ENCODE assay signal across 26 cellular contexts in genomic region chr16:89120921-89121351, GRCh38. TPM values are rescaled to one million over a fixed set of nuclear protein-coding genes. Genes with fewer than 3 reads are reported as not detected.
A peak's percentile ranks its signal among the peaks of the same experiment; 100 is the strongest.
DNase-seq lines count a peak whose midpoint lies in the region; ATAC-seq, FAIRE-seq and TF ChIP-seq lines count a peak whose summit lies in the region.
"Had no signal": no experiment of that assay in that cellular context is flagged by ENCODE, and none has a peak within 500 bp of the region (broad histone marks: within the 10 kb centered on the region; RNA-seq: fewer than 3 reads in every experiment).

No MANE protein-coding gene starts in this region.

- TF ChIP-seq RAD21 in HepG2 (CRISPR knock-in tag; IDR thresholded peaks at IDR 0.05): no peak

- H3K9me3 Mint-ChIP-seq in activated naive CD8-positive, alpha-beta T cell treated with anti-CD3 and anti-CD28 coated beads, Interleukin-2, amount 10 ng/mL, durations not matched to agents 7 days and 5 days: no peaks in the 10 kb centered on the region
- no peaks in the 10 kb centered on the region for H3K9me3 Mint-ChIP-seq in activated naive CD8-positive, alpha-beta T cell treated with anti-CD3 and anti-CD28 coated beads for 36 hours
- H3K9me3 Mint-ChIP-seq in stimulated activated memory B cell treated with anti-CD40 and anti-IgM and Interleukin-4, amounts not matched to agents 10 μg/mL and 1 μg/mL and 100 μg/mL, for 72 hours: peaks cover 3% of the 10 kb centered on the region
- H3K9me3 Mint-ChIP-seq: CD8-positive, alpha-beta memory T cell; immature natural killer cell; stimulated activated naive B cell treated with anti-CD40 and anti-IgM and Interleukin-4, amounts not matched to agents 10 μg/mL and 1 μg/mL and 100 μg/mL, for 72 hours had no signal

- in situ Hi-C loops in HepG2 (cut with HindIII; ENCODE audit: extremely low pct_ligation_motif_present, low pct_unique_long_range_greater_than_20kb): no loop called here

- H3K79me2 ChIP-seq in MM.1S (ENCODE audit: low read length) (peaks cover 7% of the 10 kb centered on the region), HepG2 (ENCODE audit: insufficient read depth, low read length) (no peaks in the 10 kb centered on the region)

- H3K4me1 Mint-ChIP-seq in activated naive CD8-positive, alpha-beta T cell treated with anti-CD3 and anti-CD28 coated beads, Interleukin-2, amount 10 ng/mL, durations not matched to agents 7 days and 5 days: peaks cover 10% of the 10 kb centered on the region
- H3K4me1 Mint-ChIP-seq in activated naive CD8-positive, alpha-beta T cell treated with anti-CD3 and anti-CD28 coated beads for 36 hours: peaks cover 20% of the 10 kb centered on the region
- H3K4me1 Mint-ChIP-seq in stimulated activated memory B cell treated with anti-CD40 and anti-IgM and Interleukin-4, amounts not matched to agents 10 μg/mL and 1 μg/mL and 100 μg/mL, for 72 hours: peaks cover 53% of the 10 kb centered on the region

- TF ChIP-seq CTCF in MM.1S (IDR thresholded peaks at IDR 0.05; ENCODE audit: low read length) (no peak), HepG2 (CRISPR knock-in tag; IDR thresholded peaks at IDR 0.05) (no peak)

- H3K4me2 ChIP-seq in MM.1S (ENCODE audit: low read depth, low read length) (no peak overlapping the region), HepG2 (ENCODE audit: low read depth, low read length) (no peak overlapping the region)
- H3K4me2 ChIP-seq: PC-9 had no signal

- H3K4me3 ChIP-seq in MM.1S (ENCODE audit: low read length): no peak overlapping the region
- H3K4me3 ChIP-seq in HepG2 (replicated peaks in 1 of 3; ENCODE audit: insufficient read depth in 1 of 3, low read depth in 2 of 3, low read length in 3 of 3): no peak overlapping the region
- H3K4me3 ChIP-seq: ovary, PC-9, SJCRH30, thyroid gland had no signal

- no peaks in the 10 kb centered on the region for H3K9me3 ChIP-seq in MM.1S (replicated peaks; ENCODE audit: insufficient read depth, low read length)
- no peaks in the 10 kb centered on the region; the same call in 1 of the 2 replicates for H3K9me3 ChIP-seq in HepG2 (ENCODE audit: low read length)
- H3K9me3 ChIP-seq: ovary, SJCRH30, thyroid gland had no signal

- intact Hi-C loops in HepG2 (cut with micrococcal nuclease; ENCODE audit: unreplicated experiment): no loop called here

- no peaks in the 10 kb centered on the region for H3K9me2 ChIP-seq in MM.1S (replicated peaks; ENCODE audit: insufficient read depth, low read length)

- H2AFZ ChIP-seq in MM.1S (ENCODE audit: low read length) (no peak overlapping the region), HepG2 (ENCODE audit: low read length) (no peak overlapping the region)
- H2AFZ ChIP-seq: PC-9 had no signal

- TF ChIP-seq POLR2A in HepG2 (IDR thresholded peaks at IDR 0.05; ENCODE audit: insufficient read depth in 1 of 2, low read depth in 2 of 2, low read length in 2 of 2): no peak

- POLR2A ChIA-PET in activated naive CD8-positive, alpha-beta T cell treated with anti-CD3 and anti-CD28 coated beads, Interleukin-2, amount 10 ng/mL, durations not matched to agents 7 days and 5 days (lab: Charles Lee): no interaction called here
- POLR2A ChIA-PET in HepG2 (lab: Yijun Ruan, JAX): no interaction called here

- no peak overlapping the region for H3K9ac ChIP-seq in MM.1S (ENCODE audit: low read length)
- H3K9ac ChIP-seq in HepG2 (ENCODE audit: insufficient read depth, low read depth, low read length): no peak overlapping the region

- 96% methylated on average over 15 of the region's 15 CpGs for WGBS in HepG2 (ENCODE audit: low lambda C conversion rate)

- peaks cover 22% of the 10 kb centered on the region for H3F3A ChIP-seq in MM.1S (ENCODE audit: insufficient read depth, low read length)

- peaks cover 36% of the 10 kb centered on the region for H3K4me1 ChIP-seq in MM.1S (ENCODE audit: low read length)
- peaks cover 12% of the 10 kb centered on the region for H3K4me1 ChIP-seq in HepG2 (ENCODE audit: insufficient read depth, low read length)
- H3K4me1 ChIP-seq: SJCRH30, thyroid gland had no signal

- H3K4me3 Mint-ChIP-seq in activated naive CD8-positive, alpha-beta T cell treated with anti-CD3 and anti-CD28 coated beads, Interleukin-2, amount 10 ng/mL, durations not matched to agents 7 days and 5 days: no peak overlapping the region
- H3K4me3 Mint-ChIP-seq in activated naive CD8-positive, alpha-beta T cell treated with anti-CD3 and anti-CD28 coated beads for 36 hours: no peak overlapping the region
- no peak overlapping the region for H3K4me3 Mint-ChIP-seq in stimulated activated memory B cell treated with anti-CD40 and anti-IgM and Interleukin-4, amounts not matched to agents 10 μg/mL and 1 μg/mL and 100 μg/mL, for 72 hours
- H3K4me3 Mint-ChIP-seq: CD8-positive, alpha-beta memory T cell; immature natural killer cell; stimulated activated naive B cell treated with anti-CD40 and anti-IgM and Interleukin-4, amounts not matched to agents 10 μg/mL and 1 μg/mL and 100 μg/mL, for 72 hours had no signal

- CTCF ChIA-PET in HepG2 (lab: Yijun Ruan, JAX; ENCODE audit: low intra/inter-chr PET ratio, low total read pairs): no interaction called here

- FAIRE-seq in HepG2 (lab: Jason Lieb, UNC): no peak

- H4K20me1 ChIP-seq in MM.1S (ENCODE audit: insufficient read depth, low read length): no peaks in the 10 kb centered on the region
- H4K20me1 ChIP-seq in HepG2 (ENCODE audit: insufficient read depth, low read length): no peaks in the 10 kb centered on the region; the same call in 1 of the 2 replicates

- no peak for TF ChIP-seq EP300 in HepG2 (IDR thresholded peaks at IDR 0.05; ENCODE audit: low read depth in 2 of 2, low read length in 2 of 2)
- no peak for TF ChIP-seq EP300 in HepG2 (CRISPR knock-in tag; IDR thresholded peaks at IDR 0.05; ENCODE audit: borderline replicate concordance)

- ATAC-seq in activated naive CD8-positive, alpha-beta T cell treated with anti-CD3 and anti-CD28 coated beads, Interleukin-2, amount 10 ng/mL, durations not matched to agents 7 days and 5 days (ENCODE audit: low read depth): no peak
- ATAC-seq in HepG2: no peak
- no peak for ATAC-seq in stimulated activated memory B cell treated with anti-CD40 and anti-IgM and Interleukin-4, amounts not matched to agents 10 μg/mL and 1 μg/mL and 100 μg/mL, for 72 hours
- no peak for ATAC-seq in GM18511 (IDR thresholded peaks at IDR 0.05; ENCODE audit: unreplicated experiment)
- ATAC-seq: stimulated activated naive B cell treated with anti-CD40 and anti-IgM and Interleukin-4, amounts not matched to agents 10 μg/mL and 1 μg/mL and 100 μg/mL, for 72 hours had no signal

- H3K27me3 Mint-ChIP-seq in activated naive CD8-positive, alpha-beta T cell treated with anti-CD3 and anti-CD28 coated beads, Interleukin-2, amount 10 ng/mL, durations not matched to agents 7 days and 5 days: no peaks in the 10 kb centered on the region
- H3K27me3 Mint-ChIP-seq in activated naive CD8-positive, alpha-beta T cell treated with anti-CD3 and anti-CD28 coated beads for 36 hours: no peaks in the 10 kb centered on the region
- H3K27me3 Mint-ChIP-seq in stimulated activated memory B cell treated with anti-CD40 and anti-IgM and Interleukin-4, amounts not matched to agents 10 μg/mL and 1 μg/mL and 100 μg/mL, for 72 hours: no peaks in the 10 kb centered on the region
- H3K27me3 Mint-ChIP-seq: CD8-positive, alpha-beta memory T cell; stimulated activated naive B cell treated with anti-CD40 and anti-IgM and Interleukin-4, amounts not matched to agents 10 μg/mL and 1 μg/mL and 100 μg/mL, for 72 hours had no signal

- H3K27ac Mint-ChIP-seq in activated naive CD8-positive, alpha-beta T cell treated with anti-CD3 and anti-CD28 coated beads, Interleukin-2, amount 10 ng/mL, durations not matched to agents 7 days and 5 days: no peak overlapping the region
- no peak overlapping the region for H3K27ac Mint-ChIP-seq in activated naive CD8-positive, alpha-beta T cell treated with anti-CD3 and anti-CD28 coated beads for 36 hours
- H3K27ac Mint-ChIP-seq in stimulated activated memory B cell treated with anti-CD40 and anti-IgM and Interleukin-4, amounts not matched to agents 10 μg/mL and 1 μg/mL and 100 μg/mL, for 72 hours: peak overlapping the region; percentile 41
- H3K27ac Mint-ChIP-seq: activated T-helper 2 cell treated with anti-CD3 and anti-CD28 coated beads, Interferon-gamma antibody, Interleukin-2, Interleukin-4, amounts not matched to agents 10 μg/mL and 5 μg/mL and 100 μg/mL, durations not matched to agents 14 hours and 24 hours and 36 hours; stimulated activated naive B cell treated with anti-CD40 and anti-IgM and Interleukin-4, amounts not matched to agents 10 μg/mL and 1 μg/mL and 100 μg/mL, for 72 hours had no signal

- H3K36me3 ChIP-seq in MM.1S (replicated peaks; ENCODE audit: insufficient read depth, low read length) (no peaks in the 10 kb centered on the region), HepG2 (replicated peaks in 1 of 2; ENCODE audit: control insufficient read depth in 1 of 2, insufficient read depth in 2 of 2, low read length in 2 of 2) (peaks cover 21 to 33% of the 10 kb centered on the region in 2 experiments; a peak in 4 of 5 replicates)
- H3K36me3 ChIP-seq: ovary, SJCRH30 had no signal

- BruUV-seq in HepG2 (replicated peaks; lab: Mats Ljungman, UMichigan): no TSS peak

- peaks cover 31% of the 10 kb centered on the region for H3K36me3 Mint-ChIP-seq in activated naive CD8-positive, alpha-beta T cell treated with anti-CD3 and anti-CD28 coated beads, Interleukin-2, amount 10 ng/mL, durations not matched to agents 7 days and 5 days
- H3K36me3 Mint-ChIP-seq in activated naive CD8-positive, alpha-beta T cell treated with anti-CD3 and anti-CD28 coated beads for 36 hours: peaks cover 10% of the 10 kb centered on the region
- H3K36me3 Mint-ChIP-seq in stimulated activated memory B cell treated with anti-CD40 and anti-IgM and Interleukin-4, amounts not matched to agents 10 μg/mL and 1 μg/mL and 100 μg/mL, for 72 hours: peaks cover 81% of the 10 kb centered on the region

- DNase-seq in activated naive CD8-positive, alpha-beta T cell treated with anti-CD3 and anti-CD28 coated beads, Interleukin-2, amount 10 ng/mL, durations not matched to agents 7 days and 5 days: peak; percentile 25
- DNase-seq in activated naive CD8-positive, alpha-beta T cell treated with anti-CD3 and anti-CD28 coated beads for 36 hours: no peak
- DNase-seq in MM.1S (no peak), HepG2 (ENCODE audit: low spot score) (no peak), KG1 (lab: John Stamatoyannopoulos, UW) (no peak), D341Med (ENCODE audit: low spot score) (no peak)
- DNase-seq: activated CD4-positive, CD25-positive, alpha-beta regulatory T cell; DMS79; foreskin fibroblast; H7; immature natural killer cell; KBM-7; NCI-H1930; NCI-H2227 treated with DMSO at 0.1 percent for 48 hours; NCI-H82; PC-9; SJCRH30; stimulated activated naive B cell treated with anti-CD40 and anti-IgM and Interleukin-4, amounts not matched to agents 10 μg/mL and 1 μg/mL and 100 μg/mL, for 72 hours had no signal

- H3K27me3 ChIP-seq in MM.1S (replicated peaks; ENCODE audit: insufficient read depth, low read length): no peaks in the 10 kb centered on the region
- no peaks in the 10 kb centered on the region for H3K27me3 ChIP-seq in HepG2 (ENCODE audit: control insufficient read depth in 1 of 2, insufficient read depth in 2 of 2, low read length in 2 of 2)
- H3K27me3 ChIP-seq: ovary, SJCRH30, thyroid gland had no signal

- peak overlapping the region; percentile 99; the same call in 1 of the 2 replicates for H3K27ac ChIP-seq in MM.1S (ENCODE audit: low read length)
- H3K27ac ChIP-seq in HepG2 (ENCODE audit: extremely low read length, insufficient read depth, low read length): no peak overlapping the region
- H3K27ac ChIP-seq: ovary, PC-9, SJCRH30, thyroid gland had no signal

RNA-seq across cellular contexts. Expression of gene ACSF3, which starts 27.3 kb away (rescaled TPM):
- 10 to 100 TPM; 53.0 to 53.7 TPM for total RNA-seq in activated naive CD8-positive, alpha-beta T cell treated with anti-CD3 and anti-CD28 coated beads, Interleukin-2, amount 10 ng/mL, durations not matched to agents 7 days and 5 days
- total RNA-seq in activated naive CD8-positive, alpha-beta T cell treated with anti-CD3 and anti-CD28 coated beads for 36 hours: 10 to 100 TPM; 32.1 to 38.4 TPM
- 23.5 and 30.6 TPM in 2 replicates for total RNA-seq in HepG2 (2016; rRNA removed; fragmentation: Illumina TruSeq; extraction: Trizol)
- 13.8 and 14.5 TPM in 2 replicates for total RNA-seq in HepG2 (2016; cell fraction: cytosol; rRNA removed; fragmentation: Illumina TruSeq; extraction: Trizol; ENCODE audit: low read depth)
- 22.1 and 29.1 TPM in 2 replicates for total RNA-seq in HepG2 (2016; cell fraction: insoluble cytoplasmic fraction; rRNA removed; fragmentation: Illumina TruSeq; extraction: Trizol)
- total RNA-seq in HepG2 (2016; cell fraction: membrane; rRNA removed; fragmentation: Illumina TruSeq; extraction: Trizol): 23.0 and 24.3 TPM in 2 replicates
- total RNA-seq in HepG2 (2016; cell fraction: nucleus; rRNA removed; fragmentation: Illumina TruSeq; extraction: Trizol): 19.3 and 21.6 TPM in 2 replicates
- 14.9 and 16.5 TPM in 2 replicates for polyA plus RNA-seq in HepG2 (2011; rRNA removed)
- 11.3 and 15.5 TPM in 2 replicates for polyA plus RNA-seq in HepG2 (2011; cell fraction: cytosol; rRNA removed)
- polyA plus RNA-seq in HepG2 (2011; cell fraction: nucleus; rRNA removed): 31.3 and 34.0 TPM in 2 replicates
- 16.6 and 17.2 TPM in 2 replicates for polyA plus RNA-seq in HepG2 (2012)
- polyA plus RNA-seq in HepG2 (2016; cell fraction: cytosol; fragmentation: Illumina TruSeq; extraction: Trizol; ENCODE audit: low read depth): 6.9 and 9.7 TPM in 2 replicates
- 21.8 and 22.0 TPM in 2 replicates for polyA plus RNA-seq in HepG2 (2016; cell fraction: insoluble cytoplasmic fraction; fragmentation: Illumina TruSeq; extraction: Trizol; ENCODE audit: low read depth)
- polyA plus RNA-seq in HepG2 (2016; cell fraction: membrane; fragmentation: Illumina TruSeq; extraction: Trizol; ENCODE audit: low read depth): 11.2 and 13.0 TPM in 2 replicates
- polyA plus RNA-seq in HepG2 (2016; cell fraction: nucleus; fragmentation: Illumina TruSeq; extraction: Trizol; ENCODE audit: insufficient read depth, low read depth): 37.2 and 38.9 TPM in 2 replicates
- polyA minus RNA-seq in HepG2 (2011; rRNA and poly(A)+ RNA removed; ENCODE audit: low replicate concordance): 46.7 and 47.0 TPM in 2 replicates
- polyA minus RNA-seq in HepG2 (2011; cell fraction: cytosol; rRNA and poly(A)+ RNA removed): 22.4 and 32.0 TPM in 2 replicates
- polyA minus RNA-seq in HepG2 (2011; cell fraction: nucleus; rRNA and poly(A)+ RNA removed): 35.9 and 36.8 TPM in 2 replicates

RNA-seq across cellular contexts. Expression of gene CDH15, which starts 50.6 kb away (rescaled TPM):
- total RNA-seq in activated naive CD8-positive, alpha-beta T cell treated with anti-CD3 and anti-CD28 coated beads, Interleukin-2, amount 10 ng/mL, durations not matched to agents 7 days and 5 days: not detected
- not detected for total RNA-seq in activated naive CD8-positive, alpha-beta T cell treated with anti-CD3 and anti-CD28 coated beads for 36 hours
- 1.4 and 2.2 TPM in 2 replicates for total RNA-seq in HepG2 (2016; rRNA removed; fragmentation: Illumina TruSeq; extraction: Trizol)
- 2.8 and 2.9 TPM in 2 replicates for total RNA-seq in HepG2 (2016; cell fraction: cytosol; rRNA removed; fragmentation: Illumina TruSeq; extraction: Trizol; ENCODE audit: low read depth)
- total RNA-seq in HepG2 (2016; cell fraction: insoluble cytoplasmic fraction; rRNA removed; fragmentation: Illumina TruSeq; extraction: Trizol): 1.4 and 2.2 TPM in 2 replicates
- total RNA-seq in HepG2 (2016; cell fraction: membrane; rRNA removed; fragmentation: Illumina TruSeq; extraction: Trizol): 3.6 and 3.7 TPM in 2 replicates
- total RNA-seq in HepG2 (2016; cell fraction: nucleus; rRNA removed; fragmentation: Illumina TruSeq; extraction: Trizol): 1.6 and 1.8 TPM in 2 replicates
- 0.69 and 0.74 TPM in 2 replicates for polyA plus RNA-seq in HepG2 (2011; rRNA removed)
- polyA plus RNA-seq in HepG2 (2011; cell fraction: cytosol; rRNA removed): 0.37 and 1.2 TPM in 2 replicates
- 1.6 and 2.1 TPM in 2 replicates for polyA plus RNA-seq in HepG2 (2011; cell fraction: nucleus; rRNA removed)
- polyA plus RNA-seq in HepG2 (2012): 0.61 and 0.90 TPM in 2 replicates
- 3.5 and 3.8 TPM in 2 replicates for polyA plus RNA-seq in HepG2 (2016; cell fraction: cytosol; fragmentation: Illumina TruSeq; extraction: Trizol; ENCODE audit: low read depth)
- 1.7 and 2.3 TPM in 2 replicates for polyA plus RNA-seq in HepG2 (2016; cell fraction: insoluble cytoplasmic fraction; fragmentation: Illumina TruSeq; extraction: Trizol; ENCODE audit: low read depth)
- polyA plus RNA-seq in HepG2 (2016; cell fraction: membrane; fragmentation: Illumina TruSeq; extraction: Trizol; ENCODE audit: low read depth): 3.3 and 4.1 TPM in 2 replicates
- polyA plus RNA-seq in HepG2 (2016; cell fraction: nucleus; fragmentation: Illumina TruSeq; extraction: Trizol; ENCODE audit: insufficient read depth, low read depth): 3.3 and 3.4 TPM in 2 replicates
- polyA minus RNA-seq in HepG2 (2011; rRNA and poly(A)+ RNA removed; ENCODE audit: low replicate concordance): 0.62 TPM in 1 of 2 replicates, not detected in the other
- 0.40 and 0.62 TPM in 2 replicates for polyA minus RNA-seq in HepG2 (2011; cell fraction: cytosol; rRNA and poly(A)+ RNA removed)
- 0.39 TPM in 1 of 2 replicates, not detected in the other for polyA minus RNA-seq in HepG2 (2011; cell fraction: nucleus; rRNA and poly(A)+ RNA removed)
- total RNA-seq: activated CD8-positive, alpha-beta memory T cell treated with anti-CD3 and anti-CD28 coated beads for 36 hours; activated T-helper 2 cell treated with anti-CD3 and anti-CD28 coated beads, Interferon-gamma antibody, Interleukin-2, Interleukin-4, amounts not matched to agents 10 μg/mL and 5 μg/mL and 100 μg/mL, durations not matched to agents 14 hours and 24 hours and 36 hours; CD8-positive, alpha-beta memory T cell; epithelial cell of proximal tubule; PC-9; thyroid gland had no signal
- polyA plus RNA-seq: CD8-positive, alpha-beta memory T cell; immature natural killer cell had no signal
